Comparison of ENCODE assay signal across 1 cellular context in the genomic region with DNA sequence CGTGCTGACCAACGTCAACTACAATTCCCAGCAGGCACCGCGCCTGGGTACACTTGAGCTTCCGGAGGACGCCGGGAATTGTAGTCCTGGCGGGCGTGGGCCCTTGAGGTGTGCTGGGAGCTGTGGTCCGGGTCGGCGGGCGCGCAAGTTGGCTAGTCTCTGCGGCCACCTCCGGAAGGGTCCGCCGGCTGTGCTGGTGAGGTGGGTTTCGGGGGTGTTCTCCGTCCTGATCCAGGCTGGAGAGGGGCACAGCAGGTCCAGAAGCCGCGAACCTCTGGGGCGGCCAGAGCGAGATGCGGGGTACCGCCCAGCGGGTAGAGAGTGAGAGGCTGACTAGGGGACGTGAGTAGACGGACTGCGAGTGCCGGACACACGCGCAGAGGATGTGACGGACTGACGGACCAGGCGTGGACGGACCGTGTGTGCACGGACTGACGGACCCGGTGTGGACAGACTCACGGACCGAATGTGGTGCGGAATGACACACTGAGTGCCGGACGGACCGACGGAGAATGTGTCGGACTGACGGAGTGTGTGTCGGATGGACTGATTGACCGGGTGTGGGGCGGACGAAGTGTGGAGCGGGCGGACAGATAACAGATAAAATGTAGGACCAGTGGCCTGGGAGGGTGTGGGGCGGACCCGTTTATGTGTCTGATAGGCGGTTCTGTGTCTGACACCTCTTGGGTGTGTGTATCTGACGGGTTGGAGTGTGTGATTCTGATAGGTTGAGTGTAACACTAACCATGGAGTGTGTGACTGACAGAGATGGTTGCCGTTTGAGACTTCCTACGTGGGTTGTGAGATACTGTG.
TF ChIP-seq lines count a peak whose summit lies in the region.

TSS of gene ZSCAN22 (plus strand) at position 81 of the 813 bp plus-strand sequence. CDS start 7,809 bp downstream, outside the sequence.

TF ChIP-seq in K562, 482 proteins besides CTCF, POLR2A, EP300 and RAD21 (continued from another document and continues in another):
- TF ChIP-seq, protein P1, sequence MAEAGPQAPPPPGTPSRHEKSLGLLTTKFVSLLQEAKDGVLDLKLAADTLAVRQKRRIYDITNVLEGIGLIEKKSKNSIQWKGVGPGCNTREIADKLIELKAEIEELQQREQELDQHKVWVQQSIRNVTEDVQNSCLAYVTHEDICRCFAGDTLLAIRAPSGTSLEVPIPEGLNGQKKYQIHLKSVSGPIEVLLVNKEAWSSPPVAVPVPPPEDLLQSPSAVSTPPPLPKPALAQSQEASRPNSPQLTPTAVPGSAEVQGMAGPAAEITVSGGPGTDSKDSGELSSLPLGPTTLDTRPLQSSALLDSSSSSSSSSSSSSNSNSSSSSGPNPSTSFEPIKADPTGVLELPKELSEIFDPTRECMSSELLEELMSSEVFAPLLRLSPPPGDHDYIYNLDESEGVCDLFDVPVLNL (CRISPR knock-in tag; IDR thresholded peaks at IDR 0.05; ENCODE audit: low read depth) = 0 out of 2 replicates have a peak, but pooled peaks have one; percentile 56
- TF ChIP-seq ZNF699 (CRISPR knock-in tag; IDR thresholded peaks at IDR 0.05; ENCODE audit: insufficient replicate concordance) = no peak
- TF ChIP-seq CREM (IDR thresholded peaks at IDR 0.05; ENCODE audit: low read depth) = peak; percentile 99
- TF ChIP-seq CSDE1 (IDR thresholded peaks at IDR 0.05) = no peak
- peak; percentile 82 for TF ChIP-seq NR2C1 (IDR thresholded peaks at IDR 0.05)
- peak; percentile 86 for TF ChIP-seq NR2C1 (tag; IDR thresholded peaks at IDR 0.05)
- no peak for TF ChIP-seq GABPB2 (CRISPR knock-in tag; conservative IDR thresholded peaks at IDR 0.05)
- no peak for TF ChIP-seq CHD2 (IDR thresholded peaks at IDR 0.05; ENCODE audit: low read depth, low read length)
- TF ChIP-seq TFE3 (CRISPR knock-in tag; IDR thresholded peaks at IDR 0.05) = no peak
- TF ChIP-seq STAT6 (CRISPR knock-in tag; IDR thresholded peaks at IDR 0.05) = no peak; the same call in 1 of the 2 replicates
- no peak for TF ChIP-seq ZNF778 (CRISPR knock-in tag; IDR thresholded peaks at IDR 0.05)
- no peak for TF ChIP-seq ZNF707 (CRISPR knock-in tag; conservative IDR thresholded peaks at IDR 0.05)
- no peak for TF ChIP-seq TSC22D4 (tag; IDR thresholded peaks at IDR 0.05)
- TF ChIP-seq ETS1 (conservative IDR thresholded peaks at IDR 0.05; ENCODE audit: control insufficient read depth, low read depth, low read length) = peak; percentile 99
- peak; percentile 81 for TF ChIP-seq MTA3 (IDR thresholded peaks at IDR 0.05; ENCODE audit: borderline replicate concordance)
- peak; percentile 76; the same call in 1 of the 2 replicates for TF ChIP-seq CBX5 (IDR thresholded peaks at IDR 0.05; ENCODE audit: borderline replicate concordance, low read depth)
- TF ChIP-seq HNRNPH1 (optimal IDR thresholded peaks at IDR 0.05; ENCODE audit: low read depth, low read length) = no peak
- peak; percentile 12; the same call in 1 of the 2 replicates for TF ChIP-seq GATA2 (CRISPR knock-in tag; IDR thresholded peaks at IDR 0.05)
- TF ChIP-seq CREBBP (IDR thresholded peaks at IDR 0.05; ENCODE audit: low read depth, low read length) = no peak
- no peak for TF ChIP-seq ZHX1 (conservative IDR thresholded peaks at IDR 0.05; ENCODE audit: low read length)
- TF ChIP-seq USF2 (CRISPR knock-in tag; IDR thresholded peaks at IDR 0.05) = no peak
- no peak; the same call in 1 of the 2 replicates for TF ChIP-seq EHMT2 (IDR thresholded peaks at IDR 0.05)
- TF ChIP-seq, protein P2, sequence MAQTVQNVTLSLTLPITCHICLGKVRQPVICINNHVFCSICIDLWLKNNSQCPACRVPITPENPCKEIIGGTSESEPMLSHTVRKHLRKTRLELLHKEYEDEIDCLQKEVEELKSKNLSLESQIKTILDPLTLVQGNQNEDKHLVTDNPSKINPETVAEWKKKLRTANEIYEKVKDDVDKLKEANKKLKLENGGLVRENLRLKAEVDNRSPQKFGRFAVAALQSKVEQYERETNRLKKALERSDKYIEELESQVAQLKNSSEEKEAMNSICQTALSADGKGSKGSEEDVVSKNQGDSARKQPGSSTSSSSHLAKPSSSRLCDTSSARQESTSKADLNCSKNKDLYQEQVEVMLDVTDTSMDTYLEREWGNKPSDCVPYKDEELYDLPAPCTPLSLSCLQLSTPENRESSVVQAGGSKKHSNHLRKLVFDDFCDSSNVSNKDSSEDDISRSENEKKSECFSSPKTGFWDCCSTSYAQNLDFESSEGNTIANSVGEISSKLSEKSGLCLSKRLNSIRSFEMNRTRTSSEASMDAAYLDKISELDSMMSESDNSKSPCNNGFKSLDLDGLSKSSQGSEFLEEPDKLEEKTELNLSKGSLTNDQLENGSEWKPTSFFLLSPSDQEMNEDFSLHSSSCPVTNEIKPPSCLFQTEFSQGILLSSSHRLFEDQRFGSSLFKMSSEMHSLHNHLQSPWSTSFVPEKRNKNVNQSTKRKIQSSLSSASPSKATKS (CRISPR knock-in tag; IDR thresholded peaks at IDR 0.05) = no peak
- TF ChIP-seq ZBTB8A (IDR thresholded peaks at IDR 0.05; ENCODE audit: partially characterized antibody) = peak; percentile 74
- TF ChIP-seq NCOA6 (IDR thresholded peaks at IDR 0.05) = no peak
- peak in 1 of 2 experiments; percentile 96; a peak in 2 of 4 replicates for TF ChIP-seq BCLAF1 (IDR thresholded peaks at IDR 0.05; ENCODE audit: borderline replicate concordance in 1 of 2, control insufficient read depth in 1 of 2, low read depth in 2 of 2, low read length in 1 of 2)
- peak; percentile 95 for TF ChIP-seq CREB1 (IDR thresholded peaks at IDR 0.05)
- TF ChIP-seq CREB1 (CRISPR knock-in tag; IDR thresholded peaks at IDR 0.05) = peak; percentile 98
- TF ChIP-seq U2AF1 (optimal IDR thresholded peaks at IDR 0.05; ENCODE audit: low read depth, low read length) = no peak
- TF ChIP-seq KDM5B (IDR thresholded peaks at IDR 0.05; ENCODE audit: insufficient replicate concordance, low read depth, low read length) = peak; percentile 72
- no peak for TF ChIP-seq PBX2 (CRISPR knock-in tag; IDR thresholded peaks at IDR 0.05; ENCODE audit: low read depth)
- TF ChIP-seq PBX2 (tag; conservative IDR thresholded peaks at IDR 0.05; ENCODE audit: low read depth) = peak; percentile 21; the same call in 1 of the 2 replicates
- no peak for TF ChIP-seq SMARCB1 (IDR thresholded peaks at IDR 0.05; ENCODE audit: insufficient read length, low read depth)
- TF ChIP-seq, protein P3, sequence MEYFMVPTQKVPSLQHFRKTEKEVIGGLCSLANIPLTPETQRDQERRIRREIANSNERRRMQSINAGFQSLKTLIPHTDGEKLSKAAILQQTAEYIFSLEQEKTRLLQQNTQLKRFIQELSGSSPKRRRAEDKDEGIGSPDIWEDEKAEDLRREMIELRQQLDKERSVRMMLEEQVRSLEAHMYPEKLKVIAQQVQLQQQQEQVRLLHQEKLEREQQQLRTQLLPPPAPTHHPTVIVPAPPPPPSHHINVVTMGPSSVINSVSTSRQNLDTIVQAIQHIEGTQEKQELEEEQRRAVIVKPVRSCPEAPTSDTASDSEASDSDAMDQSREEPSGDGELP (CRISPR knock-in tag; IDR thresholded peaks at IDR 0.05; ENCODE audit: borderline replicate concordance) = peak; percentile 90
